ENCODE assay signal across 30 cellular contexts in the genomic region with DNA sequence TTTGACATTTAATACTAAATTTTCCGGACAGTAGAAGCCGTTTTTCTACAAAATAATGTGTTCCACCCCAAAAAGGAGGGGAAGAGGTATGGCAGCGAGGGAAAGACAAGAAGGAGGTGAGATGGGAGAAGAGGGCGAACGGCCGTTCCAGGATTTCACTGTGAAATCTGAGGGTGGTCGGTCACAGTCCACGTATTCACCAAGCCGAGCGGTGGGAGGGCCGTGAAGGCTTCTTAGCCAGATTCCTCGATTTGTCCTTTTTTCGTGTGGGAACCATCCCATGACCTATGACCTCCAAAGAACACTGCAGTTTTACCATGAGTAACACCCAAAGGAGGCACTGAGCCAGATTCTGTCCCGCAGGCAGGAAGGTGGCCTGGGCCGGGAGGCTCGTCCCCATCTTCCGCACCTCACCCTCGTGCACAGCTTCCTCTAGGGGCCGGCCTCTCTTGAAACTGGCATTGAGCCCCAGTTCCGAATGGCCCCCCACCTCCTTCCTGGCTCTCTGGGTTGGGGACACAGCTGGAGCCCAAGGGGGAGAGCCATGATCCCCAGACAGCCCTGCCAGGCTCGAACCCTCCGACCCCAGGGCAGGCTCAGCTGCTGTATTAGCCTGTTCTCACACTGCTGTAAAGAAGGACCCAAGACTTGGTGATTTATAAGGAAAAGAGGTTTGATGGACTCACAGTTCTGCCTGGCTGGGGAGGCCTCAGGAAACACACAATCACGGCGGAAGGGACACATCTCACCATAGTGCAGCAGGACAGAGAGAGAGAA. TPM values are rescaled to one million over a fixed set of nuclear protein-coding genes. Genes with fewer than 3 reads are reported as not detected.
DNase-seq lines count a peak whose midpoint lies in the region; ATAC-seq, FAIRE-seq and TF ChIP-seq lines count a peak whose summit lies in the region.
"Had no signal": no experiment of that assay in that cellular context is flagged by ENCODE, and none has a peak within 500 bp of the region (broad histone marks: within the 10 kb centered on the region; RNA-seq: fewer than 3 reads in every experiment).

No MANE protein-coding gene starts in this region.

- ATAC-seq in heart right ventricle (no peak), GM18502 (IDR thresholded peaks at IDR 0.05; ENCODE audit: poor library complexity, unreplicated experiment) (no peak), sciatic nerve (no peak)
- ATAC-seq: effector memory CD8-positive, alpha-beta T cell; gastroesophageal sphincter; GM23338; Right ventricle myocardium inferior had no signal

- peak overlapping the region; percentile 92 for H3K27ac Mint-ChIP-seq in neural crest cell (ENCODE audit: unreplicated experiment)
- H3K27ac Mint-ChIP-seq: activated B cell treated with CpG ODN at 0.5 μM for 24 hours; CD8-positive, alpha-beta memory T cell had no signal

- 89 to 91% methylated on average over 24 of the region's 24 CpGs for WGBS in heart right ventricle, 2 donors

- DNase-seq in left ventricle myocardium inferior (peak; percentile 11), heart right ventricle (no peak), kidney (peak; percentile 43), neural crest cell (ENCODE audit: low read depth, low spot score) (no peak), SIG-M5 treated with dmso at 0.1 percent for 504 hours (lab: John Stamatoyannopoulos, UW; ENCODE audit: unreplicated experiment) (no peak), sciatic nerve (ENCODE audit: low spot score) (no peak)
- no peak for DNase-seq in activated CD4-positive, alpha-beta T cell treated with anti-CD3 and anti-CD28 coated beads for 1 hour
- DNase-seq: activated B cell treated with CpG ODN at 0.5 μM for 24 hours; activated CD4-positive, alpha-beta T cell treated with anti-CD3 and anti-CD28 coated beads, Interleukin-2, amount 50 U/mL, for 4 hours; activated T-cell treated with anti-CD3 and anti-CD28 coated beads, Interleukin-2, amount 50 U/mL, for 1 hour; CD8-positive, alpha-beta memory T cell; colonic mucosa; DMS79; effector memory CD8-positive, alpha-beta T cell; mammary epithelial cell; MG63; NCI-H1417; NCI-H2081; sigmoid colon; T-helper 9 cell; transverse colon had no signal

- intact Hi-C loops in left ventricle myocardium inferior (cut with micrococcal nuclease) (no loop called here), heart right ventricle (cut with DNase I) (loop anchor here in 1 of 10 donors (5.0 kb wide), 1 partner anchor 95 kb away; no protein-coding TSS in a partner anchor), kidney (cut with DNase I) (loop anchor here (10.0 kb wide), 1 partner anchor 122 kb away; no protein-coding TSS in a partner anchor), sciatic nerve (cut with DNase I) (no loop called here)

- no peaks in the 10 kb centered on the region for H3K27me3 Mint-ChIP-seq in neural crest cell (ENCODE audit: low read depth)
- H3K27me3 Mint-ChIP-seq: activated B cell treated with CpG ODN at 0.5 μM for 24 hours; CD8-positive, alpha-beta memory T cell; effector memory CD8-positive, alpha-beta T cell had no signal

- H3K4me1 ChIP-seq in left ventricle myocardium inferior (peaks cover 8% of the 10 kb centered on the region), heart right ventricle (peaks cover 0 to 12% (median 0%) of the 10 kb centered on the region in 9 donors), kidney (ENCODE audit: control insufficient read depth in 1 of 2, insufficient read depth in 1 of 2, low read depth in 1 of 2, low read length in 2 of 2) (no peaks in the 10 kb centered on the region)
- H3K4me1 ChIP-seq: adrenal gland, breast epithelium, colonic mucosa had no signal

- H3K9me3 ChIP-seq in left ventricle myocardium inferior (replicated peaks) = no peaks in the 10 kb centered on the region
- H3K9me3 ChIP-seq in heart right ventricle = no peaks in the 10 kb centered on the region
- no peaks in the 10 kb centered on the region for H3K9me3 ChIP-seq in kidney (ENCODE audit: control insufficient read depth in 1 of 2, low read length in 2 of 2)
- H3K9me3 ChIP-seq: adrenal gland, breast epithelium, colonic mucosa, gastroesophageal sphincter, MG63, sigmoid colon, transverse colon had no signal

- FAIRE-seq in kidney (lab: Jason Lieb, UNC) = no peak
- FAIRE-seq: A204.1, keratinocyte had no signal

- no peaks in the 10 kb centered on the region for H3K36me3 ChIP-seq in left ventricle myocardium inferior
- peaks cover 0 to 4% (median 0%) of the 10 kb centered on the region in 9 donors for H3K36me3 ChIP-seq in heart right ventricle
- no peaks in the 10 kb centered on the region for H3K36me3 ChIP-seq in kidney (ENCODE audit: control insufficient read depth in 1 of 2, insufficient read depth in 2 of 2, low read length in 2 of 2)
- H3K36me3 ChIP-seq: adrenal gland, breast epithelium, colonic mucosa, gastroesophageal sphincter, MG63, sigmoid colon, transverse colon had no signal

- H3K27ac ChIP-seq in left ventricle myocardium inferior (replicated peaks) (no peak overlapping the region), heart right ventricle (no peak overlapping the region), kidney (ENCODE audit: low read depth in 2 of 2, low read length in 2 of 2) (no peak overlapping the region)
- H3K27ac ChIP-seq: adrenal gland, breast epithelium, colonic mucosa, gastroesophageal sphincter, sigmoid colon, transverse colon had no signal

- no peak overlapping the region for H3K4me3 Mint-ChIP-seq in neural crest cell
- H3K4me3 Mint-ChIP-seq: activated B cell treated with CpG ODN at 0.5 μM for 24 hours; CD8-positive, alpha-beta memory T cell; effector memory CD8-positive, alpha-beta T cell; GM23338 had no signal

- H3K9ac ChIP-seq in kidney (ENCODE audit: low read length in 2 of 2) = no peak overlapping the region

- TF ChIP-seq CTCF in left ventricle myocardium inferior (IDR thresholded peaks at IDR 0.05; ENCODE audit: borderline replicate concordance) (no peak), heart right ventricle (IDR thresholded peaks at IDR 0.05) (no peak), kidney (IDR thresholded peaks at IDR 0.05; ENCODE audit: borderline replicate concordance, extremely low read depth, insufficient read depth) (no peak), neural crest cell (conservative IDR thresholded peaks at IDR 0.05) (no peak)

- H3K4me3 ChIP-seq in left ventricle myocardium inferior (no peak overlapping the region), heart right ventricle (no peak overlapping the region), kidney (ENCODE audit: low read length in 2 of 2) (no peak overlapping the region)
- H3K4me3 ChIP-seq: adrenal gland, breast epithelium, colonic mucosa, gastroesophageal sphincter, GM23338, K562, MG63, sigmoid colon, transverse colon had no signal

- no peaks in the 10 kb centered on the region for H3K9me3 Mint-ChIP-seq in neural crest cell
- H3K9me3 Mint-ChIP-seq: activated B cell treated with CpG ODN at 0.5 μM for 24 hours; CD8-positive, alpha-beta memory T cell; effector memory CD8-positive, alpha-beta T cell; GM23338 had no signal

- peaks cover 6% of the 10 kb centered on the region for H3K36me3 Mint-ChIP-seq in neural crest cell (ENCODE audit: low read depth)

- H3K27me3 ChIP-seq in left ventricle myocardium inferior (ENCODE audit: low read depth) = no peaks in the 10 kb centered on the region
- no peaks in the 10 kb centered on the region for H3K27me3 ChIP-seq in heart right ventricle
- H3K27me3 ChIP-seq: adrenal gland, breast epithelium, colonic mucosa, gastroesophageal sphincter, MG63, sigmoid colon, transverse colon had no signal

- H3K4me1 Mint-ChIP-seq in neural crest cell = peaks cover 17% of the 10 kb centered on the region

RNA-seq across cellular contexts. Expression of a gene that starts 23.7 kb away (rescaled TPM):
- total RNA-seq in left ventricle myocardium inferior = 2.3 TPM
- 1 to 10 TPM; 2.2 to 7.2 (median 3.6) TPM for total RNA-seq in heart right ventricle
- polyA plus RNA-seq in heart right ventricle = 1 to 10 TPM; 2.7 to 4.5 TPM
- total RNA-seq in kidney = 10.7 TPM
- polyA plus RNA-seq in kidney (ENCODE audit: insufficient read depth, low read depth, low replicate concordance) = 5.7 TPM
- total RNA-seq in neural crest cell = 41.1 and 41.2 TPM in 2 replicates
- total RNA-seq in sciatic nerve = 11.0 TPM

Comparison
In these comparisons a context has a peak if more than half of its experiments do, and no peak if none do; other contexts are left out.
1. DNase-seq: peak in left ventricle myocardium inferior (single experiment) and kidney (single experiment); none in heart right ventricle (0 of 2), neural crest cell (single experiment), activated CD4-positive, alpha-beta T cell treated with anti-CD3 and anti-CD28 coated beads for 1 hour (single experiment), SIG-M5 treated with dmso at 0.1 percent for 504 hours (single experiment) and sciatic nerve (single experiment).